Comparison of ENCODE assay signal across 14 cellular contexts in the genomic region with DNA sequence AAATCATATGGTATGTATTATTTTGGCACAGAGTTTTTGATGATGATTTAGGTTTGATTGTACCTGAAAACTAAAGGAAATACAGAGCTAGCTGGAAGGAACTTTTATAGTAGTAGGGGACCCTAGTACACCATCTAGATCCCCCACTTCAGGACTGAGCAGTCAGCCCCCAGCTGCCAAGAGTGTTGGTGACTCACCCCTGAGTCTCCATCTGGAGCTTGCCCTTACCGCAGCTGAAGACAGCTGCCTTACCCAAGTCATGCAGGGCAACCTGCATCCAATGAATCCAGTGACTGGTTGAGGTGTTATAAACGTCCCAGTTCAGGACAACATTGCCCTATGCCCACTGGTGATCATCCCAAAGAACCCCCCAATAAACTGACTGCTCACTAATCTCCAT. TPM values are rescaled to one million over a fixed set of nuclear protein-coding genes. Genes with fewer than 3 reads are reported as not detected.
A peak's percentile ranks its signal among the peaks of the same experiment; 100 is the strongest.
DNase-seq lines count a peak whose midpoint lies in the region; ATAC-seq, FAIRE-seq and TF ChIP-seq lines count a peak whose summit lies in the region.
"Had no signal": no experiment of that assay in that cellular context is flagged by ENCODE, and none has a peak within 500 bp of the region (broad histone marks: within the 10 kb centered on the region; RNA-seq: fewer than 3 reads in every experiment).

No MANE protein-coding gene starts in this region.

- CTCF ChIA-PET in SK-N-SH (lab: Yijun Ruan, JAX) = interaction anchor here (1.0 to 1.6 kb wide), 4 partner anchors 9 to 381 kb away, joined by 3 to 6 read pairs (median 4); a partner anchor contains a TSS

- DNase-seq in H54 (ENCODE audit: insufficient read length, low spot score) (peak; percentile 18), SK-N-SH (no peak), fibroblast of mammary gland (ENCODE audit: low read depth) (peak; percentile 84), HAP-1 (ENCODE audit: low spot score in 2 of 2) (no peak), KBM-7 (no peak), BE2C (no peak)
- DNase-seq in stimulated activated naive CD4-positive, alpha-beta T cell (lab: John Stamatoyannopoulos, UW) = peak in 4 of 6 experiments; percentile 36 to 95 (median 90)
- DNase-seq: left ventricle myocardium superior; NCI-H2081 treated with DMSO at 0.1 percent for 48 hours; stimulated activated CD4-positive, alpha-beta T cell treated with anti-CD3 and anti-CD28 coated beads, Interleukin-1b, Interleukin-23, amount 100 ng/mL, for 48 hours; stimulated activated naive CD8-positive, alpha-beta T cell treated with anti-CD3 and anti-CD28 coated beads, Interleukin-15, amount 100 ng/mL, for 72 hours had no signal

- TF ChIP-seq CTCF in SK-N-SH (IDR thresholded peaks at IDR 0.05) (no peak), fibroblast of mammary gland (conservative IDR thresholded peaks at IDR 0.05; ENCODE audit: control insufficient read depth, insufficient read depth, low read depth, low read length) (no peak), BE2C (IDR thresholded peaks at IDR 0.05; ENCODE audit: low read depth, low read length) (no peak)

- H3F3A ChIP-seq in SK-N-SH (replicated peaks; ENCODE audit: insufficient read depth) = no peaks in the 10 kb centered on the region

- H3K9ac ChIP-seq in SK-N-SH = no peak overlapping the region

- H4K20me1 ChIP-seq in SK-N-SH (ENCODE audit: insufficient read depth) = no peaks in the 10 kb centered on the region

- H3K4me2 ChIP-seq in SK-N-SH = no peak overlapping the region

- H3K36me3 ChIP-seq in SK-N-SH (replicated peaks in 1 of 2; ENCODE audit: control insufficient read depth in 1 of 2, insufficient read depth in 2 of 2, low read length in 1 of 2) (peaks cover 53 to 71% of the 10 kb centered on the region in 2 experiments), HAP-1 (replicated peaks) (peaks cover 47% of the 10 kb centered on the region), BE2C (peaks cover 36% of the 10 kb centered on the region)

- H3K27ac ChIP-seq in SK-N-SH (ENCODE audit: low read depth in 2 of 2, low read length in 1 of 2) = no peak overlapping the region
- H3K27ac ChIP-seq: ascending aorta, gastroesophageal sphincter had no signal

- FAIRE-seq in H54 (lab: Jason Lieb, UNC) = peak; percentile 98

- TF ChIP-seq POLR2A in H54 (IDR thresholded peaks at IDR 0.05; ENCODE audit: low read depth, low read length) = no peak

- H3K27me3 ChIP-seq in SK-N-SH (ENCODE audit: insufficient read depth) (no peaks in the 10 kb centered on the region), HAP-1 (ENCODE audit: low read depth) (no peaks in the 10 kb centered on the region), BE2C (no peaks in the 10 kb centered on the region)
- H3K27me3 ChIP-seq: ascending aorta, gastroesophageal sphincter had no signal

- peaks cover 0 to 5% of the 10 kb centered on the region in 2 experiments; a peak in 3 of 4 replicates for H3K4me1 ChIP-seq in SK-N-SH (ENCODE audit: control insufficient read depth in 1 of 2, insufficient read depth in 2 of 2, low read depth in 1 of 2, low read length in 1 of 2)
- peaks cover 3% of the 10 kb centered on the region for H3K4me1 ChIP-seq in HAP-1
- H3K4me1 ChIP-seq in BE2C = no peaks in the 10 kb centered on the region
- H3K4me1 ChIP-seq: ascending aorta had no signal

- POLR2A ChIA-PET in SK-N-SH (lab: Yijun Ruan, JAX) = no interaction called here

- H3K79me2 ChIP-seq in SK-N-SH (ENCODE audit: insufficient read depth) = peaks cover 13% of the 10 kb centered on the region; the same call in 1 of the 2 replicates

- 41% methylated on average over 2 of the region's 2 CpGs for WGBS in SK-N-SH (ENCODE audit: low lambda C conversion rate)

- no peak for ATAC-seq in HG02610 (IDR thresholded peaks at IDR 0.05; ENCODE audit: unreplicated experiment)
- ATAC-seq: gastroesophageal sphincter had no signal

- H3K9me3 ChIP-seq in SK-N-SH (no peaks in the 10 kb centered on the region), HAP-1 (no peaks in the 10 kb centered on the region), BE2C (no peaks in the 10 kb centered on the region)
- H3K9me3 ChIP-seq: ascending aorta, gastroesophageal sphincter had no signal

- no peak overlapping the region for H2AFZ ChIP-seq in SK-N-SH (ENCODE audit: low read depth)

- no peak overlapping the region for H3K4me3 ChIP-seq in SK-N-SH (ENCODE audit: low read depth in 2 of 2, low read length in 1 of 2)
- H3K4me3 ChIP-seq in fibroblast of mammary gland (ENCODE audit: control insufficient read depth, low read depth, low read length) = no peak overlapping the region
- no peak overlapping the region for H3K4me3 ChIP-seq in HAP-1
- no peak overlapping the region for H3K4me3 ChIP-seq in BE2C (ENCODE audit: low read depth, low read length)
- H3K4me3 ChIP-seq: ascending aorta, gastroesophageal sphincter had no signal

- TF ChIP-seq RAD21 in SK-N-SH (IDR thresholded peaks at IDR 0.05; ENCODE audit: low read length) = no peak

- in situ Hi-C loops in HAP-1 (cut with MboI; ENCODE audit: low sequenced_read_pairs) = no loop called here
- in situ Hi-C loops in KBM-7 (cut with MboI; ENCODE audit: low pct_unique_long_range_greater_than_20kb, low sequenced_read_pairs) = no loop called here

- TF ChIP-seq EP300 in SK-N-SH (IDR thresholded peaks at IDR 0.05; ENCODE audit: borderline replicate concordance in 1 of 2, low read depth in 1 of 2, low read length in 1 of 2) = no peak

- no peaks in the 10 kb centered on the region for H3K9me2 ChIP-seq in SK-N-SH

TF ChIP-seq in SK-N-SH, 30 proteins besides CTCF, POLR2A, EP300 and RAD21:
- TF ChIP-seq FOSL2 (IDR thresholded peaks at IDR 0.05; ENCODE audit: borderline replicate concordance, low read depth) (peak; percentile 76), MEF2A (IDR thresholded peaks at IDR 0.05; ENCODE audit: borderline replicate concordance, low read depth) (no peak), TCF12 (IDR thresholded peaks at IDR 0.05) (peak; percentile 81), JUND (IDR thresholded peaks at IDR 0.05) (peak; percentile 58)
- TF ChIP-seq, protein P1, sequence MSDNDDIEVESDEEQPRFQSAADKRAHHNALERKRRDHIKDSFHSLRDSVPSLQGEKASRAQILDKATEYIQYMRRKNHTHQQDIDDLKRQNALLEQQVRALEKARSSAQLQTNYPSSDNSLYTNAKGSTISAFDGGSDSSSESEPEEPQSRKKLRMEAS (IDR thresholded peaks at IDR 0.05; ENCODE audit: low read depth) = no peak
- TF ChIP-seq, protein P2, sequence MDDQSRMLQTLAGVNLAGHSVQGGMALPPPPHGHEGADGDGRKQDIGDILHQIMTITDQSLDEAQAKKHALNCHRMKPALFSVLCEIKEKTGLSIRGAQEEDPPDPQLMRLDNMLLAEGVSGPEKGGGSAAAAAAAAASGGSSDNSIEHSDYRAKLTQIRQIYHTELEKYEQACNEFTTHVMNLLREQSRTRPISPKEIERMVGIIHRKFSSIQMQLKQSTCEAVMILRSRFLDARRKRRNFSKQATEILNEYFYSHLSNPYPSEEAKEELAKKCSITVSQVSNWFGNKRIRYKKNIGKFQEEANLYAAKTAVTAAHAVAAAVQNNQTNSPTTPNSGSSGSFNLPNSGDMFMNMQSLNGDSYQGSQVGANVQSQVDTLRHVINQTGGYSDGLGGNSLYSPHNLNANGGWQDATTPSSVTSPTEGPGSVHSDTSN (IDR thresholded peaks at IDR 0.05) = peak; percentile 38; the same call in 1 of the 2 replicates
TF ChIP-seq in SK-N-SH: peak in this region for 4.

RNA-seq across cellular contexts. Expression of a gene that starts 15.3 kb away (rescaled TPM):
- 7.7 and 9.6 TPM in 2 replicates for polyA plus RNA-seq in SK-N-SH (2012; rRNA removed)
- 9.5 and 11.5 TPM in 2 replicates for polyA plus RNA-seq in SK-N-SH (2012; cell fraction: cytosol; rRNA removed)
- 10.9 and 20.1 TPM in 2 replicates for polyA plus RNA-seq in SK-N-SH (2012; cell fraction: nucleus; rRNA removed)
- 21.4 TPM for polyA plus RNA-seq in BE2C (2012; ENCODE audit: insufficient read depth, insufficient read length, low read depth)

RNA-seq across cellular contexts. Expression of a gene that starts 15.4 kb away (rescaled TPM):
- polyA plus RNA-seq in SK-N-SH (2012; rRNA removed) = 99.2 and 196 TPM in 2 replicates
- polyA plus RNA-seq in SK-N-SH (2012; cell fraction: cytosol; rRNA removed) = 68.2 and 71.1 TPM in 2 replicates
- 227 and 771 TPM in 2 replicates for polyA plus RNA-seq in SK-N-SH (2012; cell fraction: nucleus; rRNA removed)
- 68.6 TPM for polyA plus RNA-seq in BE2C (2012; ENCODE audit: insufficient read depth, insufficient read length, low read depth)

RNA-seq across cellular contexts. Expression of a gene that starts 36.9 kb away (rescaled TPM):
- polyA plus RNA-seq in SK-N-SH (2012; rRNA removed) = 5.8 and 8.3 TPM in 2 replicates
- 8.5 and 8.6 TPM in 2 replicates for polyA plus RNA-seq in SK-N-SH (2012; cell fraction: cytosol; rRNA removed)
- 6.3 and 12.0 TPM in 2 replicates for polyA plus RNA-seq in SK-N-SH (2012; cell fraction: nucleus; rRNA removed)
- polyA plus RNA-seq in BE2C (2012; ENCODE audit: insufficient read depth, insufficient read length, low read depth) = 11.1 TPM

Comparison
In these comparisons a context has a peak if more than half of its experiments do, and no peak if none do; other contexts are left out.
1. DNase-seq: peak in H54 (single experiment), fibroblast of mammary gland (single experiment) and stimulated activated naive CD4-positive, alpha-beta T cell (4 of 6); none in SK-N-SH (single experiment), HAP-1 (0 of 2), KBM-7 (single experiment) and BE2C (single experiment).